In genomic region chrX:71782950-71783299, GRCh38 we compare ENCODE assay signal across 7 cellular contexts. TPM values are rescaled to one million over a fixed set of nuclear protein-coding genes. Genes with fewer than 3 reads are reported as not detected.
"Had no signal": no experiment of that assay in that cellular context is flagged by ENCODE, and none has a peak within 500 bp of the region (broad histone marks: within the 10 kb centered on the region; RNA-seq: fewer than 3 reads in every experiment).

No MANE protein-coding gene starts in this region.

RNA-seq across cellular contexts. Expression of gene CXorf49B, which starts 19.8 kb away (rescaled TPM):
- total RNA-seq: LHCN-M2, MCF 10A, PC-9, Peyer's patch, RPMI7951, SK-MEL-5 had no signal
- polyA plus RNA-seq: SK-N-SH had no signal
